ENCODE assay signal across 24 cellular contexts in the genomic region with DNA sequence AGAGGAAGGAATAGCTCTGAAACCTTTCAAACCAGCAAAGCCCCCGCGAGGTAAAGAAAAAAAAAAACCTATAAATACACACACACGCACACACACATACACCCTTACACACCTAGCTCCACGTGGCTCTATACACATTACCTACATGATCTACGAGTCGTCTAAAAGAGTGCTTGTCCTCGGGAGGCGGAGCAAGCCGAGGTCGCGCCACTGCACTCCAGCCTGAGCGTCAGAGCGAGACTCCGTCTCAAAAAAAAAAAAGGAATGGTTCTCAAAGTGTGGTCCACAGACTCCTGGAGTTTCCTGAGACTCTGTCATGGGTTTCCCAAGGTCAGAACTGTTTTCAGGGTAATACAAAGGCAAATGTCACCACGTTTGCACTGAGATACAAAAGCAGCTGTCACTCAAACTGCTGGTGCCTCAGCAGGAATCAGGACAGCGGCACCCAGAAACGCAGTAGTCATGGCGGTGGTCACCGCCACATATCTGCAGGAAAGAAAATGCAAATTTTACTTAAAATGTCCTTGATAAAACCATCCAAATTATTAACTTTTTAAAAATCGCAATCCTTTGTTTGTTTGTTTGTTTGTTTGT.
"Had no signal": no experiment of that assay in that cellular context is flagged by ENCODE, and none has a peak within 500 bp of the region (broad histone marks: within the 10 kb centered on the region; RNA-seq: fewer than 3 reads in every experiment).

No MANE protein-coding gene starts in this region.

- H3K27me3 Mint-ChIP-seq: activated CD4-positive, alpha-beta T cell treated with anti-CD3 and anti-CD28 coated beads, Interleukin-2, amount 10 ng/mL, durations not matched to agents 24 days and 14 days had no signal

- H3K9me3 Mint-ChIP-seq: activated CD4-positive, alpha-beta memory T cell treated with anti-CD3 and anti-CD28 coated beads, Interleukin-2, amount 10 ng/mL, durations not matched to agents 7 days and 5 days; activated CD4-positive, alpha-beta T cell treated with anti-CD3 and anti-CD28 coated beads, Interleukin-2, amount 10 ng/mL, durations not matched to agents 24 days and 14 days; activated naive CD4-positive, alpha-beta T cell treated with anti-CD3 and anti-CD28 coated beads, Interleukin-2, amount 50 U/mL, for 72 hours; activated T-helper 1 cell treated with anti-CD3 and anti-CD28 coated beads, Interleukin-12 subunit alpha, Interleukin-12 subunit beta, Interleukin-2, Interleukin-4 antibody, amounts not matched to agents 30 ng/mL and 10 ng/mL and 1 ng/mL, durations not matched to agents 14 hours and 24 hours and 36 hours; natural killer cell treated with Interleukin-12 subunit alpha and Interleukin-12 subunit beta and Interleukin-15 and Interleukin-18, amount 100 ng/mL, for 72 hours; stimulated activated naive B cell treated with anti-CD40 and anti-IgM and Interleukin-4, amounts not matched to agents 10 μg/mL and 1 μg/mL and 100 μg/mL, for 72 hours had no signal

- H3K4me3 Mint-ChIP-seq: activated CD4-positive, alpha-beta memory T cell treated with anti-CD3 and anti-CD28 coated beads, Interleukin-2, amount 10 ng/mL, durations not matched to agents 7 days and 5 days; activated CD4-positive, alpha-beta T cell treated with anti-CD3 and anti-CD28 coated beads, Interleukin-2, amount 10 ng/mL, durations not matched to agents 24 days and 14 days; activated T-helper 1 cell treated with anti-CD3 and anti-CD28 coated beads, Interleukin-12 subunit alpha, Interleukin-12 subunit beta, Interleukin-2, Interleukin-4 antibody, amounts not matched to agents 30 ng/mL and 10 ng/mL and 1 ng/mL, durations not matched to agents 14 hours and 24 hours and 36 hours; natural killer cell treated with Interleukin-12 subunit alpha and Interleukin-12 subunit beta and Interleukin-15 and Interleukin-18, amount 100 ng/mL, for 72 hours; stimulated activated naive B cell treated with anti-CD40 and anti-IgM and Interleukin-4, amounts not matched to agents 10 μg/mL and 1 μg/mL and 100 μg/mL, for 72 hours had no signal

- H3K4me1 Mint-ChIP-seq: activated CD4-positive, alpha-beta memory T cell treated with anti-CD3 and anti-CD28 coated beads, Interleukin-2, amount 10 ng/mL, durations not matched to agents 7 days and 5 days; activated CD4-positive, alpha-beta T cell treated with anti-CD3 and anti-CD28 coated beads, Interleukin-2, amount 10 ng/mL, durations not matched to agents 24 days and 14 days; stimulated activated naive B cell treated with anti-CD40 and anti-IgM and Interleukin-4, amounts not matched to agents 10 μg/mL and 1 μg/mL and 100 μg/mL, for 72 hours had no signal

- H3K36me3 Mint-ChIP-seq: activated naive CD4-positive, alpha-beta T cell treated with anti-CD3 and anti-CD28 coated beads, Interleukin-2, amount 50 U/mL, for 72 hours; natural killer cell treated with Interleukin-12 subunit alpha and Interleukin-12 subunit beta and Interleukin-15 and Interleukin-18, amount 100 ng/mL, for 72 hours; stimulated activated naive B cell treated with anti-CD40 and anti-IgM and Interleukin-4, amounts not matched to agents 10 μg/mL and 1 μg/mL and 100 μg/mL, for 72 hours had no signal

- H3K4me2 ChIP-seq: smooth muscle cell had no signal

- H3K4me3 ChIP-seq: adrenal gland, ascending aorta, left ventricle myocardium inferior, sigmoid colon, smooth muscle cell, transverse colon, uterus had no signal

- H3K36me3 ChIP-seq: adrenal gland, ascending aorta, brain microvascular endothelial cell, left ventricle myocardium inferior, sigmoid colon, transverse colon, uterus had no signal

- H3K27me3 ChIP-seq: adrenal gland, ascending aorta, brain microvascular endothelial cell, foreskin keratinocyte, sigmoid colon, transverse colon, uterus had no signal

- DNase-seq: activated CD4-positive, alpha-beta T cell treated with anti-CD3 and anti-CD28 coated beads, Interleukin-2, amount 10 ng/mL, durations not matched to agents 24 days and 14 days; brain microvascular endothelial cell; central memory CD4-positive, alpha-beta T cell; effector memory CD4-positive, alpha-beta T cell; foreskin keratinocyte; kidney; left ventricle myocardium inferior; mammary epithelial cell; midbrain; occipital lobe; sigmoid colon; stimulated activated CD4-positive, alpha-beta T cell treated with anti-CD3 and anti-CD28 coated beads, Interleukin-2, amount 100 ng/mL, for 48 hours; stimulated activated CD8-positive, alpha-beta memory T cell treated with anti-CD3 and anti-CD28 coated beads, Interleukin-4, amount 100 ng/mL, for 48 hours; stimulated activated naive B cell treated with anti-CD40 and anti-IgM and Interleukin-4, amounts not matched to agents 10 μg/mL and 1 μg/mL and 100 μg/mL, for 72 hours; T-helper 2 cell; transverse colon; uterus had no signal

- H3K4me1 ChIP-seq: adrenal gland, ascending aorta, foreskin keratinocyte, left ventricle myocardium inferior, sigmoid colon, transverse colon, uterus had no signal

- FAIRE-seq: kidney had no signal

- H3K9me3 ChIP-seq: adrenal gland, ascending aorta, left ventricle myocardium inferior, sigmoid colon, transverse colon, uterus had no signal

- H3K27ac Mint-ChIP-seq: activated CD4-positive, alpha-beta memory T cell treated with anti-CD3 and anti-CD28 coated beads, Interleukin-2, amount 10 ng/mL, durations not matched to agents 7 days and 5 days; activated CD4-positive, alpha-beta T cell treated with anti-CD3 and anti-CD28 coated beads, Interleukin-2, amount 10 ng/mL, durations not matched to agents 24 days and 14 days; activated naive CD4-positive, alpha-beta T cell treated with anti-CD3 and anti-CD28 coated beads, Interleukin-2, amount 50 U/mL, for 72 hours; activated T-helper 1 cell treated with anti-CD3 and anti-CD28 coated beads, Interleukin-12 subunit alpha, Interleukin-12 subunit beta, Interleukin-2, Interleukin-4 antibody, amounts not matched to agents 30 ng/mL and 10 ng/mL and 1 ng/mL, durations not matched to agents 14 hours and 24 hours and 36 hours; natural killer cell treated with Interleukin-12 subunit alpha and Interleukin-12 subunit beta and Interleukin-15 and Interleukin-18, amount 100 ng/mL, for 72 hours; stimulated activated naive B cell treated with anti-CD40 and anti-IgM and Interleukin-4, amounts not matched to agents 10 μg/mL and 1 μg/mL and 100 μg/mL, for 72 hours had no signal

- H3K27ac ChIP-seq: adrenal gland, ascending aorta, brain microvascular endothelial cell, foreskin keratinocyte, left ventricle myocardium inferior, sigmoid colon, transverse colon, uterus had no signal

- ATAC-seq: activated naive CD4-positive, alpha-beta T cell treated with anti-CD3 and anti-CD28 coated beads, Interleukin-2, amount 50 U/mL, for 72 hours; foreskin keratinocyte; natural killer cell treated with Interleukin-12 subunit alpha and Interleukin-12 subunit beta and Interleukin-15 and Interleukin-18, amount 100 ng/mL, for 72 hours; stimulated activated naive B cell treated with anti-CD40 and anti-IgM and Interleukin-4, amounts not matched to agents 10 μg/mL and 1 μg/mL and 100 μg/mL, for 72 hours had no signal
